In the genomic region with DNA sequence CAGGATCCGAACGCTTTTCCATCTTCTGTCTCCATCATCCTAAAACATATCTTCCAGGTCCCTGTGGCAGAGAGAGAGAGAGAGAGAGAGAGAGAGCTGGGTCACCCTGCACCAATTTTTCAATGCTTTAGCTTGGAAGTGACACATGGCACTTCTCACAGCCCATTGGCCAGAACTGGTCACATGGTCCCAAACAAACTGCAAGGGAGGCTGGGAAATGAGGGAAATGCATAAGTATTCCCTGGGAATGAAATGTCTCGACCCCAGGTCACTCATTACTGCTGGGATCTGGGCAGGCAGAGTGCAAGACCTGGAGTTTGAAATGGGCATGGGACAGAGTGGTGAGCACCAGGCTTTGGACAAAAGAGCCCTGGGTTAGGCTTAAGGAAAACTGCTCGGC, we compare ENCODE assay signal across 10 cellular contexts.
"Had no signal": no experiment of that assay in that cellular context is flagged by ENCODE, and none has a peak within 500 bp of the region (broad histone marks: within the 10 kb centered on the region; RNA-seq: fewer than 3 reads in every experiment).

No MANE protein-coding gene starts in this region.

- H3K27me3 Mint-ChIP-seq: naive B cell, progenitor cell of endocrine pancreas had no signal

- H3K9me3 ChIP-seq: ascending aorta, gastrocnemius medialis had no signal

- FAIRE-seq: TTC549 had no signal

- H3K4me1 ChIP-seq: gastrocnemius medialis had no signal

- H3K4me3 Mint-ChIP-seq: naive B cell had no signal

- DNase-seq: activated gamma-delta T cell, caudate nucleus, gastrocnemius medialis, midbrain, naive B cell, trophoblast cell had no signal

- H3K9me3 Mint-ChIP-seq: naive B cell had no signal

- H3K27ac ChIP-seq: epithelial cell of prostate, gastrocnemius medialis had no signal

- H3K36me3 Mint-ChIP-seq: naive B cell had no signal

- H3K4me3 ChIP-seq: ascending aorta, gastrocnemius medialis had no signal

- ATAC-seq: gastrocnemius medialis had no signal
